In genomic region chr7:111333010-111333409, GRCh38 we compare ENCODE assay signal across 23 cellular contexts.
"Had no signal": no experiment of that assay in that cellular context is flagged by ENCODE, and none has a peak within 500 bp of the region (broad histone marks: within the 10 kb centered on the region; RNA-seq: fewer than 3 reads in every experiment).

No MANE protein-coding gene starts in this region.

- H3K4me3 Mint-ChIP-seq: activated CD8-positive, alpha-beta memory T cell treated with anti-CD3 and anti-CD28 coated beads, Interleukin-2, amount 10 ng/mL, durations not matched to agents 7 days and 5 days; activated naive CD4-positive, alpha-beta T cell treated with anti-CD3 and anti-CD28 coated beads, Interleukin-2, amount 50 U/mL, for 24 hours; activated T-cell treated with anti-CD3 and anti-CD28 coated beads, Interleukin-2, amount 50 U/mL, for 24 hours; activated T-helper 1 cell treated with anti-CD3 and anti-CD28 coated beads, Interleukin-12 subunit alpha, Interleukin-12 subunit beta, Interleukin-2, Interleukin-4 antibody, amounts not matched to agents 30 ng/mL and 10 ng/mL and 1 ng/mL, durations not matched to agents 14 hours and 24 hours and 36 hours; central memory CD8-positive, alpha-beta T cell; T-helper 17 cell; WTC11 had no signal

- H3K27ac ChIP-seq: KMS-11 had no signal

- H3K27ac Mint-ChIP-seq: activated CD8-positive, alpha-beta memory T cell treated with anti-CD3 and anti-CD28 coated beads, Interleukin-2, amount 10 ng/mL, durations not matched to agents 7 days and 5 days; activated naive CD4-positive, alpha-beta T cell treated with anti-CD3 and anti-CD28 coated beads, Interleukin-2, amount 50 U/mL, for 24 hours; activated T-cell treated with anti-CD3 and anti-CD28 coated beads, Interleukin-2, amount 50 U/mL, for 24 hours; activated T-helper 1 cell treated with anti-CD3 and anti-CD28 coated beads, Interleukin-12 subunit alpha, Interleukin-12 subunit beta, Interleukin-2, Interleukin-4 antibody, amounts not matched to agents 30 ng/mL and 10 ng/mL and 1 ng/mL, durations not matched to agents 14 hours and 24 hours and 36 hours; T-helper 17 cell; WTC11 had no signal

- H3K27me3 ChIP-seq: MG63 had no signal

- DNase-seq: activated CD4-positive, alpha-beta T cell treated with anti-CD3 and anti-CD28 coated beads for 48 hours; activated CD4-positive, alpha-beta T cell treated with anti-CD3 and anti-CD28 coated beads, Interleukin-2, amount 50 U/mL, for 48 hours; activated CD4-positive, CD25-positive, alpha-beta regulatory T cell treated with anti-CD3 and anti-CD28 coated beads, Interleukin-2, amount 50 U/mL, for 72 hours; activated CD8-positive, alpha-beta memory T cell treated with anti-CD3 and anti-CD28 coated beads, Interleukin-2, amount 10 ng/mL, durations not matched to agents 7 days and 5 days; activated effector memory CD4-positive, alpha-beta T cell treated with Interleukin-2 at 50 U/mL for 16 hours; activated naive CD4-positive, alpha-beta T cell; activated T-cell treated with anti-CD3 and anti-CD28 coated beads, Interleukin-2, amount 50 U/mL, for 24 hours; aorta; MG63; MV-4-11; NCI-H1092 treated with DMSO at 0.1 percent for 48 hours; NCI-H1436 treated with DMSO at 0.1 percent for 48 hours; NCI-H1930; NCI-H446; NCI-H524; SIG-M5; T-helper 17 cell; T-helper 9 cell had no signal

- ATAC-seq: activated CD8-positive, alpha-beta memory T cell treated with anti-CD3 and anti-CD28 coated beads, Interleukin-2, amount 10 ng/mL, durations not matched to agents 7 days and 5 days; T-helper 17 cell; WTC11 had no signal

- H3K36me3 Mint-ChIP-seq: activated CD8-positive, alpha-beta memory T cell treated with anti-CD3 and anti-CD28 coated beads, Interleukin-2, amount 10 ng/mL, durations not matched to agents 7 days and 5 days had no signal

- H3K4me3 ChIP-seq: MG63 had no signal

- H3K9me3 ChIP-seq: MG63 had no signal

- H3K27me3 Mint-ChIP-seq: activated CD8-positive, alpha-beta memory T cell treated with anti-CD3 and anti-CD28 coated beads, Interleukin-2, amount 10 ng/mL, durations not matched to agents 7 days and 5 days; activated naive CD4-positive, alpha-beta T cell treated with anti-CD3 and anti-CD28 coated beads, Interleukin-2, amount 50 U/mL, for 24 hours; activated T-cell treated with anti-CD3 and anti-CD28 coated beads, Interleukin-2, amount 50 U/mL, for 24 hours; central memory CD8-positive, alpha-beta T cell; T-helper 17 cell had no signal

- H3K9ac ChIP-seq: KMS-11 had no signal

- H3K9me3 Mint-ChIP-seq: central memory CD8-positive, alpha-beta T cell had no signal

- H3K36me3 ChIP-seq: MG63 had no signal

- H3K4me2 ChIP-seq: KMS-11 had no signal

- H3K4me1 Mint-ChIP-seq: activated CD8-positive, alpha-beta memory T cell treated with anti-CD3 and anti-CD28 coated beads, Interleukin-2, amount 10 ng/mL, durations not matched to agents 7 days and 5 days; central memory CD8-positive, alpha-beta T cell; T-helper 17 cell had no signal
